In the genomic region with DNA sequence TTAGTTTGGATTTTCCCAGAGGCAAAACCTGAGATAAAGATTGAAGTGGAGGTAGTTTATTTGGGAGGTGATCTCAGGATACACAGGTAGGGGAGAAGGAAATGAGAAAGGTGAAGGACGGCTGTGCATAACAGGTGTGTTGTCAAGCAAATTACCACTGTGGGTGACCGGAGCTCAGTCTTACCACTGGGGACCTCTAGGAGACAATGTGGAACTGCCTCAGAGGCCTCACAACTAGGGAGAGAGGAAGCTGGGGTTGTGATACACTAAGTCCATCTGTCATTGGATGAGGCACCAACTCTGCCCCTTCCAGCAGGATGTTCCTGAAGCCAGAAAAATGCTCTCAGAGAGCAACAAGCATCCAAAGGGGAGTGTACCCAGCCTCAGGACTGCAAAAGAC, we compare ENCODE assay signal across 22 cellular contexts. TPM values are rescaled to one million over a fixed set of nuclear protein-coding genes. Genes with fewer than 3 reads are reported as not detected.
DNase-seq lines count a peak whose midpoint lies in the region; ATAC-seq, FAIRE-seq and TF ChIP-seq lines count a peak whose summit lies in the region.
"Had no signal": no experiment of that assay in that cellular context is flagged by ENCODE, and none has a peak within 500 bp of the region (broad histone marks: within the 10 kb centered on the region; RNA-seq: fewer than 3 reads in every experiment).

No MANE protein-coding gene starts in this region.

- no peaks in the 10 kb centered on the region for H3K9me3 ChIP-seq in pancreas
- H3K9me3 ChIP-seq: Caco-2, SJSA1 had no signal

- no peaks in the 10 kb centered on the region for H3K9me3 Mint-ChIP-seq in WTC11

- intact Hi-C loops in pancreas (cut with DNase I), result no loop called here

- H3K4me1 Mint-ChIP-seq in WTC11, result peaks cover 40% of the 10 kb centered on the region
- H3K4me1 Mint-ChIP-seq: B cell; CD4-positive, CD25-positive, alpha-beta regulatory T cell had no signal

- WGBS in pancreas, 2 donors, result 29 to 46% methylated on average over 2 of the region's 2 CpGs

- no peak for FAIRE-seq in pancreas (lab: Jason Lieb, UNC)
- FAIRE-seq: GM12892, H54 had no signal

- peak; percentile 94 for ATAC-seq in WTC11
- no peak for ATAC-seq in HG03108 (IDR thresholded peaks at IDR 0.05; ENCODE audit: unreplicated experiment)
- ATAC-seq in GM18520 (IDR thresholded peaks at IDR 0.05; ENCODE audit: unreplicated experiment), result no peak
- ATAC-seq in pancreas, result no peak

- H3K27ac Mint-ChIP-seq in WTC11, result peak overlapping the region; percentile 4
- H3K27ac Mint-ChIP-seq: B cell, IgD-negative memory B cell had no signal

- no peak overlapping the region for H3K27ac ChIP-seq in pancreas
- H3K27ac ChIP-seq: 22Rv1, SJSA1 had no signal

- no peaks in the 10 kb centered on the region for H3K27me3 Mint-ChIP-seq in WTC11 (ENCODE audit: low read depth)

- H3K36me3 ChIP-seq in pancreas, result no peaks in the 10 kb centered on the region
- H3K36me3 ChIP-seq: SJSA1 had no signal

- H3K36me3 Mint-ChIP-seq in WTC11, result no peaks in the 10 kb centered on the region
- H3K36me3 Mint-ChIP-seq: CD4-positive, CD25-positive, alpha-beta regulatory T cell; IgD-negative memory B cell had no signal

- H3K27me3 ChIP-seq in pancreas, result no peaks in the 10 kb centered on the region

- TF ChIP-seq CTCF in GM12872 (IDR thresholded peaks at IDR 0.05; ENCODE audit: insufficient read depth, low read depth, low read length), result 0 out of 3 replicates have a peak, but pooled peaks have one; percentile 12
- TF ChIP-seq CTCF in WTC11 (IDR thresholded peaks at IDR 0.05), result no peak
- no peak for TF ChIP-seq CTCF in pancreas (IDR thresholded peaks at IDR 0.05)

- CTCF ChIA-PET in WTC11 (lab: Charles Lee), result interaction anchor here (0.9 to 1.5 kb wide), 11 partner anchors 9 to 447 kb away, joined by 3 to 15 read pairs (median 4); no protein-coding TSS in a partner anchor

- POLR2A ChIA-PET in WTC11 (lab: Charles Lee), result no interaction called here

- H3K4me3 Mint-ChIP-seq in WTC11, result no peak overlapping the region
- H3K4me3 Mint-ChIP-seq: B cell; CD4-positive, CD25-positive, alpha-beta regulatory T cell; IgD-negative memory B cell had no signal

- H3K4me1 ChIP-seq in pancreas, result no peaks in the 10 kb centered on the region
- H3K4me1 ChIP-seq: Caco-2, SJSA1 had no signal

- no peak overlapping the region for H3K4me3 ChIP-seq in pancreas
- H3K4me3 ChIP-seq: SJSA1 had no signal

- peak; percentile 4 for DNase-seq in NCI-H146 treated with DMSO at 0.1 percent for 48 hours (lab: John Stamatoyannopoulos, UW; ENCODE audit: unreplicated experiment)
- DNase-seq in NCI-H146 (lab: John Stamatoyannopoulos, UW), result no peak
- DNase-seq in NAMALWA (ENCODE audit: low spot score), result peak; percentile 22
- DNase-seq in WTC11 (ENCODE audit: low spot score), result peak; percentile 24
- no peak for DNase-seq in pancreas
- DNase-seq: Caco-2; CD4-positive, CD25-positive, alpha-beta regulatory T cell; NCI-H1048; NCI-H1436 treated with DMSO at 0.1 percent for 48 hours; NCI-H2081 treated with DMSO at 0.1 percent for 48 hours; NCI-H510A treated with DMSO at 0.1 percent for 48 hours had no signal

TF ChIP-seq in WTC11, 78 proteins besides CTCF, POLR2A, EP300 and RAD21 (continues in another document):
- TF ChIP-seq ZNF263 (CRISPR knock-in tag; IDR thresholded peaks at IDR 0.05; ENCODE audit: low read depth), result no peak
- TF ChIP-seq NFE2L1 (CRISPR knock-in tag; IDR thresholded peaks at IDR 0.05), result no peak
- TF ChIP-seq, protein P1, sequence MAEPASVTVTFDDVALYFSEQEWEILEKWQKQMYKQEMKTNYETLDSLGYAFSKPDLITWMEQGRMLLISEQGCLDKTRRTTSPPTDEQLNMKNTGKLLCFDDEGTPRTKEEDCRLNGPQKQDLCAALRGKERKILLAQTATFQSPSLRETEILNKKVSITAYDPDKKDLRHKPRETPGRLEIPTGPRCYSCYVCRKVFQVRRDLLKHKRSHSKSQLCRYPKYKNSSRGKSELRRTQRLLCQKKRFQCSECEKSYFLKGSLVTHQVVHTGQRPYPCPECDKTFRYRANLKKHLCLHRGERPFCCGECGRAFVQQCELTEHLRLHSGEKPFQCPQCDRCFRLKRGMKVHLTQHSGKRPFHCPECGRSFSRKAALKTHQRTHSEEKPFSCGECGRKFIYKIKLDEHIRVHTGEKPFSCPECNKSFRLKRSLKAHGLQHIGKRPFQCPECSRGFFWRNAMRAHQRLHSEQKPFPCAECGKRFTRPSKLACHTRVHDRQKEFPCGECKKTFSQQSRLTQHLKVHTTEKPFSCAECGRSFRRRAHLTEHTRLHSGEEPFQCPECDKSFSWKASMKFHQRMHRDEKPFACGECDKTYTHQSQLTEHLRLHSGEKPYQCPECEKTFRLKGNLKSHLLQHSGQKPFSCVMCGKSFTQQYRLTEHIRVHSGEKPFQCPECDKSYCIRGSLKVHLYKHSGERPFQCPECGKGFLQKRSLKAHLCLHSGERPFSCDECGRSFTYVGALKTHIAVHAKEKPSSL (CRISPR knock-in tag; conservative IDR thresholded peaks at IDR 0.05), result no peak
- no peak for TF ChIP-seq ZNF416 (CRISPR knock-in tag; IDR thresholded peaks at IDR 0.05)
- no peak for TF ChIP-seq NFATC4 (CRISPR knock-in tag; IDR thresholded peaks at IDR 0.05)
- no peak for TF ChIP-seq CBFB (CRISPR knock-in tag; IDR thresholded peaks at IDR 0.05; ENCODE audit: low read depth)
- no peak for TF ChIP-seq FOXK1 (CRISPR knock-in tag; IDR thresholded peaks at IDR 0.05)
- TF ChIP-seq, protein P2, sequence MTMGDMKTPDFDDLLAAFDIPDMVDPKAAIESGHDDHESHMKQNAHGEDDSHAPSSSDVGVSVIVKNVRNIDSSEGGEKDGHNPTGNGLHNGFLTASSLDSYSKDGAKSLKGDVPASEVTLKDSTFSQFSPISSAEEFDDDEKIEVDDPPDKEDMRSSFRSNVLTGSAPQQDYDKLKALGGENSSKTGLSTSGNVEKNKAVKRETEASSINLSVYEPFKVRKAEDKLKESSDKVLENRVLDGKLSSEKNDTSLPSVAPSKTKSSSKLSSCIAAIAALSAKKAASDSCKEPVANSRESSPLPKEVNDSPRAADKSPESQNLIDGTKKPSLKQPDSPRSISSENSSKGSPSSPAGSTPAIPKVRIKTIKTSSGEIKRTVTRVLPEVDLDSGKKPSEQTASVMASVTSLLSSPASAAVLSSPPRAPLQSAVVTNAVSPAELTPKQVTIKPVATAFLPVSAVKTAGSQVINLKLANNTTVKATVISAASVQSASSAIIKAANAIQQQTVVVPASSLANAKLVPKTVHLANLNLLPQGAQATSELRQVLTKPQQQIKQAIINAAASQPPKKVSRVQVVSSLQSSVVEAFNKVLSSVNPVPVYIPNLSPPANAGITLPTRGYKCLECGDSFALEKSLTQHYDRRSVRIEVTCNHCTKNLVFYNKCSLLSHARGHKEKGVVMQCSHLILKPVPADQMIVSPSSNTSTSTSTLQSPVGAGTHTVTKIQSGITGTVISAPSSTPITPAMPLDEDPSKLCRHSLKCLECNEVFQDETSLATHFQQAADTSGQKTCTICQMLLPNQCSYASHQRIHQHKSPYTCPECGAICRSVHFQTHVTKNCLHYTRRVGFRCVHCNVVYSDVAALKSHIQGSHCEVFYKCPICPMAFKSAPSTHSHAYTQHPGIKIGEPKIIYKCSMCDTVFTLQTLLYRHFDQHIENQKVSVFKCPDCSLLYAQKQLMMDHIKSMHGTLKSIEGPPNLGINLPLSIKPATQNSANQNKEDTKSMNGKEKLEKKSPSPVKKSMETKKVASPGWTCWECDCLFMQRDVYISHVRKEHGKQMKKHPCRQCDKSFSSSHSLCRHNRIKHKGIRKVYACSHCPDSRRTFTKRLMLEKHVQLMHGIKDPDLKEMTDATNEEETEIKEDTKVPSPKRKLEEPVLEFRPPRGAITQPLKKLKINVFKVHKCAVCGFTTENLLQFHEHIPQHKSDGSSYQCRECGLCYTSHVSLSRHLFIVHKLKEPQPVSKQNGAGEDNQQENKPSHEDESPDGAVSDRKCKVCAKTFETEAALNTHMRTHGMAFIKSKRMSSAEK (CRISPR knock-in tag; IDR thresholded peaks at IDR 0.05; ENCODE audit: borderline replicate concordance), result no peak
- TF ChIP-seq, protein P3, sequence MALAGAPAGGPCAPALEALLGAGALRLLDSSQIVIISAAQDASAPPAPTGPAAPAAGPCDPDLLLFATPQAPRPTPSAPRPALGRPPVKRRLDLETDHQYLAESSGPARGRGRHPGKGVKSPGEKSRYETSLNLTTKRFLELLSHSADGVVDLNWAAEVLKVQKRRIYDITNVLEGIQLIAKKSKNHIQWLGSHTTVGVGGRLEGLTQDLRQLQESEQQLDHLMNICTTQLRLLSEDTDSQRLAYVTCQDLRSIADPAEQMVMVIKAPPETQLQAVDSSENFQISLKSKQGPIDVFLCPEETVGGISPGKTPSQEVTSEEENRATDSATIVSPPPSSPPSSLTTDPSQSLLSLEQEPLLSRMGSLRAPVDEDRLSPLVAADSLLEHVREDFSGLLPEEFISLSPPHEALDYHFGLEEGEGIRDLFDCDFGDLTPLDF (CRISPR knock-in tag; IDR thresholded peaks at IDR 0.05), result no peak
- TF ChIP-seq, protein P4, sequence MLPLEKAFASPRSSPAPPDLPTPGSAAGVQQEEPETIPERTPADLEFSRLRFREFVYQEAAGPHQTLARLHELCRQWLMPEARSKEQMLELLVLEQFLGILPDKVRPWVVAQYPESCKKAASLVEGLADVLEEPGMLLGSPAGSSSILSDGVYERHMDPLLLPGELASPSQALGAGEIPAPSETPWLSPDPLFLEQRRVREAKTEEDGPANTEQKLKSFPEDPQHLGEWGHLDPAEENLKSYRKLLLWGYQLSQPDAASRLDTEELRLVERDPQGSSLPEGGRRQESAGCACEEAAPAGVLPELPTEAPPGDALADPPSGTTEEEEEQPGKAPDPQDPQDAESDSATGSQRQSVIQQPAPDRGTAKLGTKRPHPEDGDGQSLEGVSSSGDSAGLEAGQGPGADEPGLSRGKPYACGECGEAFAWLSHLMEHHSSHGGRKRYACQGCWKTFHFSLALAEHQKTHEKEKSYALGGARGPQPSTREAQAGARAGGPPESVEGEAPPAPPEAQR (CRISPR knock-in tag; IDR thresholded peaks at IDR 0.05), result no peak

RNA-seq across cellular contexts. Expression of a gene that starts 32.6 kb away (rescaled TPM):
- total RNA-seq in WTC11 (2021) (3.7 to 5.5 TPM (median 4.3 TPM) in 3 replicates), pancreas (under 1 TPM; 0.08 to 0.47 (median 0.30) TPM)
- under 1 TPM; 0.08 to 0.23 TPM for polyA plus RNA-seq in pancreas
- total RNA-seq: Caco-2; CD4-positive, CD25-positive, alpha-beta regulatory T cell; HT1080; SJSA1 had no signal
- polyA plus RNA-seq: AG04450; CD4-positive, CD25-positive, alpha-beta regulatory T cell had no signal

Comparison
In these comparisons a context has a peak if more than half of its experiments do, and no peak if none do; other contexts are left out.
1. DNase-seq: peak in NCI-H146 treated with DMSO at 0.1 percent for 48 hours (single experiment), NAMALWA (single experiment) and WTC11 (single experiment); none in NCI-H146 (single experiment) and pancreas (0 of 6).